Comparison of ENCODE assay signal across 26 cellular contexts in genomic region chr7:41203542-41203941, GRCh38.
"Had no signal": no experiment of that assay in that cellular context is flagged by ENCODE, and none has a peak within 500 bp of the region (broad histone marks: within the 10 kb centered on the region; RNA-seq: fewer than 3 reads in every experiment).

No MANE protein-coding gene starts in this region.

- H3K9me3 Mint-ChIP-seq: activated CD4-positive, alpha-beta T cell treated with anti-CD3 and anti-CD28 coated beads, Interleukin-2, amount 10 ng/mL, durations not matched to agents 7 days and 5 days; endodermal cell had no signal

- H3K27me3 ChIP-seq: brain microvascular endothelial cell had no signal

- H3K4me1 Mint-ChIP-seq: activated CD4-positive, alpha-beta memory T cell treated with anti-CD3 and anti-CD28 coated beads, Interleukin-2, amount 10 ng/mL, durations not matched to agents 7 days and 5 days; activated CD4-positive, alpha-beta T cell treated with anti-CD3 and anti-CD28 coated beads, Interleukin-2, amount 10 ng/mL, durations not matched to agents 7 days and 5 days; activated T-helper 17 cell treated with anti-CD3 and anti-CD28 coated beads, Interleukin-2, amount 50 U/mL, for 72 hours had no signal

- H3K27ac Mint-ChIP-seq: activated CD4-positive, alpha-beta memory T cell treated with anti-CD3 and anti-CD28 coated beads, Interleukin-2, amount 10 ng/mL, durations not matched to agents 7 days and 5 days; activated CD4-positive, alpha-beta T cell treated with anti-CD3 and anti-CD28 coated beads, Interleukin-2, amount 10 ng/mL, durations not matched to agents 7 days and 5 days; activated naive CD8-positive, alpha-beta T cell; activated T-helper 17 cell treated with anti-CD3 and anti-CD28 coated beads, Interleukin-2, amount 50 U/mL, for 72 hours; endodermal cell; WTC11 had no signal

- DNase-seq: activated CD4-positive, alpha-beta memory T cell treated with anti-CD3 and anti-CD28 coated beads, Interleukin-2, amount 10 ng/mL, durations not matched to agents 7 days and 5 days; activated CD4-positive, alpha-beta T cell treated with anti-CD3 and anti-CD28 coated beads for 1 hour; activated CD4-positive, alpha-beta T cell treated with anti-CD3 and anti-CD28 coated beads for 4 hours; activated CD4-positive, alpha-beta T cell treated with anti-CD3 and anti-CD28 coated beads, Interleukin-2, amount 10 ng/mL, durations not matched to agents 7 days and 5 days; activated CD4-positive, alpha-beta T cell treated with anti-CD3 and anti-CD28 coated beads, Interleukin-2, amount 50 U/mL, for 4 hours; activated CD8-positive, alpha-beta memory T cell treated with anti-CD3 and anti-CD28 coated beads for 24 hours; activated effector memory CD4-positive, alpha-beta T cell treated with Interleukin-2 at 50 U/mL for 16 hours; activated gamma-delta T cell treated with Interleukin-2 at 50 U/mL for 16 hours; activated naive CD4-positive, alpha-beta T cell treated with anti-CD3 and anti-CD28 coated beads, Interleukin-2, amount 50 U/mL, for 16 hours; activated naive CD4-positive, alpha-beta T cell treated with Interleukin-2 at 50 U/mL for 16 hours; activated T-cell treated with anti-CD3 and anti-CD28 coated beads, Interleukin-2, amount 50 U/mL, for 4 hours; amniotic stem cell; anterior cingulate cortex; brain microvascular endothelial cell; cortex of kidney; effector CD8-positive, alpha-beta T cell; endodermal cell; foreskin fibroblast; T-helper 2 cell had no signal

- H3K36me3 ChIP-seq: brain microvascular endothelial cell had no signal

- H3K27ac ChIP-seq: brain microvascular endothelial cell had no signal

- FAIRE-seq: astrocyte, colon, frontal cortex had no signal

- H3K36me3 Mint-ChIP-seq: activated naive CD8-positive, alpha-beta T cell; WTC11 had no signal

- ATAC-seq: activated T-cell treated with anti-CD3 and anti-CD28 coated beads, Interleukin-2, amount 50 U/mL, for 4 hours; activated T-helper 17 cell treated with anti-CD3 and anti-CD28 coated beads, Interleukin-2, amount 50 U/mL, for 72 hours; esophagus mucosa; WTC11 had no signal

- H3K4me3 Mint-ChIP-seq: activated CD4-positive, alpha-beta memory T cell treated with anti-CD3 and anti-CD28 coated beads, Interleukin-2, amount 10 ng/mL, durations not matched to agents 7 days and 5 days; activated CD4-positive, alpha-beta T cell treated with anti-CD3 and anti-CD28 coated beads, Interleukin-2, amount 10 ng/mL, durations not matched to agents 7 days and 5 days; activated naive CD8-positive, alpha-beta T cell; activated T-cell treated with anti-CD3 and anti-CD28 coated beads, Interleukin-2, amount 50 U/mL, for 4 hours; activated T-helper 17 cell treated with anti-CD3 and anti-CD28 coated beads, Interleukin-2, amount 50 U/mL, for 72 hours; endodermal cell; WTC11 had no signal
